ENCODE assay signal across 9 cellular contexts in genomic region chr3:69370156-69370944, GRCh38. TPM values are rescaled to one million over a fixed set of nuclear protein-coding genes. Genes with fewer than 3 reads are reported as not detected.
DNase-seq lines count a peak whose midpoint lies in the region; ATAC-seq and TF ChIP-seq lines count a peak whose summit lies in the region.
"Had no signal": no experiment of that assay in that cellular context is flagged by ENCODE, and none has a peak within 500 bp of the region (broad histone marks: within the 10 kb centered on the region; RNA-seq: fewer than 3 reads in every experiment).

No MANE protein-coding gene starts in this region.

- H3K4me1 ChIP-seq in thoracic aorta (ENCODE audit: control insufficient read depth in 1 of 2, low read depth in 2 of 2) (peaks cover 27 to 44% of the 10 kb centered on the region in 2 donors), smooth muscle cell (ENCODE audit: low read depth) (no peaks in the 10 kb centered on the region)

- in situ Hi-C loops in astrocyte of the spinal cord (cut with HindIII; ENCODE audit: low sequenced_read_pairs): no loop called here

- H3K9me3 ChIP-seq in thoracic aorta: no peaks in the 10 kb centered on the region
- H3K9me3 ChIP-seq in smooth muscle cell (replicated peaks; ENCODE audit: low read depth): no peaks in the 10 kb centered on the region

- DNase-seq in activated CD4-positive, alpha-beta T cell treated with anti-CD3 and anti-CD28 coated beads for 48 hours: peak; percentile 27
- no peak for DNase-seq in activated CD4-positive, alpha-beta T cell treated with anti-CD3 and anti-CD28 coated beads for 1 hour
- DNase-seq in astrocyte of the spinal cord (ENCODE audit: low read depth, low spot score) (peak; percentile 23), lower leg skin (ENCODE audit: low spot score in 2 of 2) (peak; percentile 81 to 96), thoracic aorta (ENCODE audit: low spot score) (peak; percentile 46), NCI-H1436 treated with DMSO at 0.1 percent for 48 hours (lab: John Stamatoyannopoulos, UW) (no peak), smooth muscle cell (lab: John Stamatoyannopoulos, UW; ENCODE audit: unreplicated experiment) (no peak)

- no peak overlapping the region for H3K4me3 ChIP-seq in astrocyte of the spinal cord (ENCODE audit: low read depth, low read length)
- no peak overlapping the region for H3K4me3 ChIP-seq in lower leg skin (ENCODE audit: low read depth, poor library complexity, severe bottlenecking)
- H3K4me3 ChIP-seq in thoracic aorta: peak overlapping the region; percentile 55
- H3K4me3 ChIP-seq in smooth muscle cell: no peak overlapping the region
- H3K4me3 ChIP-seq: cardiac muscle cell had no signal

- no peak for TF ChIP-seq POLR2A in lower leg skin (IDR thresholded peaks at IDR 0.05)

- H3K27me3 ChIP-seq in thoracic aorta (replicated peaks; ENCODE audit: insufficient read depth) (no peaks in the 10 kb centered on the region), smooth muscle cell (ENCODE audit: low read depth) (peaks cover 3% of the 10 kb centered on the region)
- H3K27me3 ChIP-seq: cardiac muscle cell had no signal

- no peaks in the 10 kb centered on the region for H3F3A ChIP-seq in smooth muscle cell (ENCODE audit: low read depth)

- H4K20me1 ChIP-seq in smooth muscle cell (ENCODE audit: low read depth): no peaks in the 10 kb centered on the region

- H2AFZ ChIP-seq in smooth muscle cell (ENCODE audit: low read depth): no peak overlapping the region

- peak; percentile 56 for ATAC-seq in thoracic aorta (ENCODE audit: insufficient number of reproducible peaks, low FRiP score, low read depth)
- no peak for ATAC-seq in GM21367 (IDR thresholded peaks at IDR 0.05; ENCODE audit: unreplicated experiment)

- intact Hi-C loops in lower leg skin (cut with DNase I; ENCODE audit: low total_unique reads): no loop called here

- WGBS in lower leg skin, 2 donors: 19 to 20% methylated on average over 17 of the region's 17 CpGs
- 83% methylated on average over 17 of the region's 17 CpGs for WGBS in smooth muscle cell (ENCODE audit: low lambda C conversion rate)

- TF ChIP-seq CTCF in astrocyte of the spinal cord (IDR thresholded peaks at IDR 0.05; ENCODE audit: low read depth, low read length): no peak
- no peak for TF ChIP-seq CTCF in lower leg skin (IDR thresholded peaks at IDR 0.05)
- no peak for TF ChIP-seq CTCF in thoracic aorta (IDR thresholded peaks at IDR 0.05)
- no peak for TF ChIP-seq CTCF in smooth muscle cell (IDR thresholded peaks at IDR 0.05; ENCODE audit: borderline replicate concordance, insufficient read depth, poor library complexity, severe bottlenecking)

- no peaks in the 10 kb centered on the region for H3K79me2 ChIP-seq in smooth muscle cell (ENCODE audit: low read depth)

- no peaks in the 10 kb centered on the region for H3K36me3 ChIP-seq in thoracic aorta
- no peaks in the 10 kb centered on the region for H3K36me3 ChIP-seq in smooth muscle cell (ENCODE audit: low read depth)
- H3K36me3 ChIP-seq: cardiac muscle cell had no signal

- H3K9ac ChIP-seq in smooth muscle cell (ENCODE audit: low read depth): no peak overlapping the region

- H3K4me2 ChIP-seq in smooth muscle cell: no peak overlapping the region

- H3K27ac ChIP-seq in thoracic aorta: peak overlapping the region; percentile 58 to 84
- H3K27ac ChIP-seq in smooth muscle cell (ENCODE audit: low read depth): no peak overlapping the region
- H3K27ac ChIP-seq: cardiac muscle cell had no signal

RNA-seq across cellular contexts. Expression of gene FRMD4B, which starts 15.5 kb away (rescaled TPM):
- total RNA-seq in lower leg skin (10 to 100 TPM; 58.0 to 71.9 (median 63.4) TPM), thoracic aorta (10 to 100 TPM; 57.5 to 86.1 TPM), smooth muscle cell (20.0 and 24.3 TPM in 2 replicates)
- polyA plus RNA-seq in smooth muscle cell: 3.7 and 7.5 TPM in 2 replicates

Comparison
In these comparisons a context has a peak if more than half of its experiments do, and no peak if none do; other contexts are left out.
1. DNase-seq: peak in activated CD4-positive, alpha-beta T cell treated with anti-CD3 and anti-CD28 coated beads for 48 hours (single experiment), astrocyte of the spinal cord (single experiment), lower leg skin (2 of 2) and thoracic aorta (single experiment); none in activated CD4-positive, alpha-beta T cell treated with anti-CD3 and anti-CD28 coated beads for 1 hour (single experiment), NCI-H1436 treated with DMSO at 0.1 percent for 48 hours (single experiment) and smooth muscle cell (single experiment).